8 cellular contexts compared by ENCODE assay signal in the genomic region with DNA sequence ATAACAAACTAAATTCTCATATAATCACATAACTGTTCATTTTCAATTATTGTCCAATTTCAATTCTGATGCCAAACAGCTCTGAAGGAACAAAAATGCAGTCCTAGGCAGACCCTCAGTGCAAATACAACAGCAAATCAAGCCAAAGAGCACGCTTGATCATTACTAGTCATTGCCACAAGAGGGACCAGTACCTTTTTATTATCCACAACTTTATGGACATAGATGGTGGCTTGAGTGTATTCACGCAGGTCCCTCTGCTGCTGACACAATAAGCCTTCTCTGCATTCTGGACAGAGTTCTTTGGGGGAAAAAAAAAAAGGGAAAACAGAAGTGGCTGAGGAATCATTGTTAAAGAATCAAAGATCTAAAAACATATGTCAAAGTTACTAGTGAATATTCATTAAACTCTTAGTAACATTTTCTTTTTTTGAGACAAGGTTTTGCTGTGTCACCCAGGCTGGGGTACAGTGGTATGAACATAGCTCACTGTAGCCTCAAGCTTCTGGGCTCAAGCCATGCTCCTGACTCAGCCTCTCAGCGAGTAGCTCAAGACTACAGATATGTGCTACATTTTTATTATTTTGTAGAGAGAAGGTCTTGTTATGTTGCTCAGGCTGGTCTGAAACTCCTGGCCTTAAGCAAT. TPM values are rescaled to one million over a fixed set of nuclear protein-coding genes. Genes with fewer than 3 reads are reported as not detected.
DNase-seq lines count a peak whose midpoint lies in the region; ATAC-seq and TF ChIP-seq lines count a peak whose summit lies in the region.

No MANE protein-coding gene starts in this region.

- ATAC-seq in GM18868 (IDR thresholded peaks at IDR 0.05; ENCODE audit: unreplicated experiment): no peak

- DNase-seq in ELF-1 (ENCODE audit: low read depth, low spot score) (peak; percentile 8), kidney epithelial cell (ENCODE audit: low read depth) (no peak), NCI-H1417 treated with DMSO at 0.1 percent for 48 hours (lab: John Stamatoyannopoulos, UW) (no peak), NCI-H187 (lab: John Stamatoyannopoulos, UW) (no peak), uterus (no peak)
- peak; percentile 32 for DNase-seq in Jurkat, Clone E6-1 (ENCODE audit: low read depth, low spot score)

- intact Hi-C loops in uterus (cut with DNase I; ENCODE audit: low total_unique reads): no loop called here

- H3K4me3 ChIP-seq in Jurkat, Clone E6-1 (ENCODE audit: low read length): no peak overlapping the region
- H3K4me3 ChIP-seq in kidney epithelial cell (ENCODE audit: low read depth, low read length): no peak overlapping the region
- no peak overlapping the region for H3K4me3 ChIP-seq in uterus

- H3K4me1 ChIP-seq in uterus: no peaks in the 10 kb centered on the region

- H3K9me3 ChIP-seq in uterus: no peaks in the 10 kb centered on the region

- no peaks in the 10 kb centered on the region for H3K27me3 ChIP-seq in kidney epithelial cell (ENCODE audit: control insufficient read depth, insufficient read depth, low read length)
- H3K27me3 ChIP-seq in uterus: no peaks in the 10 kb centered on the region

- no peak for TF ChIP-seq POLR2A in uterus (IDR thresholded peaks at IDR 0.05)

- H3K36me3 ChIP-seq in kidney epithelial cell (ENCODE audit: control insufficient read depth, insufficient read depth, low read length) (no peaks in the 10 kb centered on the region), uterus (no peaks in the 10 kb centered on the region)

- TF ChIP-seq CTCF in VCaP (conservative IDR thresholded peaks at IDR 0.05): peak; percentile 75
- peak; percentile 44 for TF ChIP-seq CTCF in kidney epithelial cell (IDR thresholded peaks at IDR 0.05; ENCODE audit: insufficient read depth, low read length, poor library complexity, severe bottlenecking)
- peak in 1 of 4 experiments; percentile 6 for TF ChIP-seq CTCF in uterus (IDR thresholded peaks at IDR 0.05)

- H3K27ac ChIP-seq in VCaP (peak overlapping the region; percentile 38), uterus (no peak overlapping the region)

RNA-seq across cellular contexts. Expression of gene RAP1GAP, which starts 34.3 kb away (rescaled TPM):
- polyA plus RNA-seq in Jurkat, Clone E6-1 (2012; ENCODE audit: insufficient read depth, insufficient read length): 14.9 TPM
- total RNA-seq in kidney epithelial cell (7.1 and 9.0 TPM in 2 replicates), uterus (1 to 10 TPM in 1 of 4 donors, under 1 TPM in 1, not detected in 2; 0.18 to 6.9 TPM)

Comparison
In these comparisons a context has a peak if more than half of its experiments do, and no peak if none do; other contexts are left out.
1. DNase-seq: peak in ELF-1 (single experiment) and Jurkat, Clone E6-1 (single experiment); none in kidney epithelial cell (single experiment), NCI-H1417 treated with DMSO at 0.1 percent for 48 hours (single experiment), NCI-H187 (0 of 2) and uterus (0 of 2).